Comparison of ENCODE assay signal across 2 cellular contexts in genomic region chr14:87607056-87607455, GRCh38.
DNase-seq lines count a peak whose midpoint lies in the region; ATAC-seq, FAIRE-seq and TF ChIP-seq lines count a peak whose summit lies in the region.
"Not testable (repeated sequence)": the region's sequence is repeated elsewhere in the genome, so short reads cannot be mapped to it uniquely, and the experiment has no call there.

No MANE protein-coding gene starts in this region.

- not testable (repeated sequence) for H3K9ac ChIP-seq in K562 (ENCODE audit: insufficient read depth in 1 of 2, low read depth in 2 of 2, low read length in 2 of 2); HepG2 (ENCODE audit: insufficient read depth, low read depth, low read length)

- POLR2A ChIA-PET in K562 (lab: Yijun Ruan, JAX); HepG2 (lab: Yijun Ruan, JAX): not testable (repeated sequence)

- FAIRE-seq in K562 (lab: Jason Lieb, UNC); HepG2 (lab: Jason Lieb, UNC): not testable (repeated sequence)

- not testable (repeated sequence) for H3K4me3 ChIP-seq in K562; HepG2 (replicated peaks in 1 of 3; ENCODE audit: insufficient read depth in 1 of 3, low read depth in 2 of 3, low read length in 3 of 3)

- not testable (repeated sequence) for ATAC-seq in K562, HepG2

- TF ChIP-seq CTCF in K562 (IDR thresholded peaks at IDR 0.05 in 2 of 3, conservative IDR thresholded peaks at IDR 0.05 in 1 of 3; ENCODE audit: insufficient read depth in 2 of 3, low read depth in 1 of 3, low read length in 3 of 3); HepG2 (CRISPR knock-in tag; IDR thresholded peaks at IDR 0.05): not testable (repeated sequence)

- 20% methylated on average over 1 of the region's 3 CpGs for WGBS in K562 (ENCODE audit: insufficient coverage, low coverage, missing lambda C conversion rate)
- WGBS in HepG2 (ENCODE audit: low lambda C conversion rate), result 0% methylated on average over 3 of the region's 3 CpGs

- H3K9me1 ChIP-seq in K562 (ENCODE audit: control insufficient read depth, insufficient read depth, low read length), result not testable (repeated sequence)

- CTCF ChIA-PET in K562 (lab: Yijun Ruan, JAX; ENCODE audit: low intra/inter-chr PET ratio); HepG2 (lab: Yijun Ruan, JAX; ENCODE audit: low intra/inter-chr PET ratio, low total read pairs): not testable (repeated sequence)

- BruUV-seq in K562 (replicated peaks; lab: Mats Ljungman, UMichigan); HepG2 (replicated peaks; lab: Mats Ljungman, UMichigan): not testable (repeated sequence)

- TF ChIP-seq POLR2A in K562 (conservative IDR thresholded peaks at IDR 0.05); HepG2 (IDR thresholded peaks at IDR 0.05; ENCODE audit: insufficient read depth in 1 of 2, low read depth in 2 of 2, low read length in 2 of 2): not testable (repeated sequence)

- H3K27me3 ChIP-seq in K562 (ENCODE audit: control insufficient read depth in 2 of 2, insufficient read depth in 2 of 2, low read length in 2 of 2); HepG2 (ENCODE audit: control insufficient read depth in 1 of 2, insufficient read depth in 2 of 2, low read length in 2 of 2): not testable (repeated sequence)

- not testable (repeated sequence) for H2AFZ ChIP-seq in K562 (ENCODE audit: low read depth, low read length); HepG2 (ENCODE audit: low read length)

- H3K4me1 ChIP-seq in K562 (replicated peaks in 1 of 2; ENCODE audit: control insufficient read depth in 2 of 2, insufficient read depth in 2 of 2, low read length in 2 of 2); HepG2 (ENCODE audit: insufficient read depth, low read length): not testable (repeated sequence)

- H3K36me3 ChIP-seq in K562 (ENCODE audit: control insufficient read depth, insufficient read depth, low read length); HepG2 (replicated peaks in 1 of 2; ENCODE audit: control insufficient read depth in 1 of 2, insufficient read depth in 2 of 2, low read length in 2 of 2): not testable (repeated sequence)

- not testable (repeated sequence) for TF ChIP-seq EP300 in K562 (IDR thresholded peaks at IDR 0.05; ENCODE audit: low read length); HepG2 (IDR thresholded peaks at IDR 0.05; ENCODE audit: low read depth in 2 of 2, low read length in 2 of 2); HepG2 (CRISPR knock-in tag; IDR thresholded peaks at IDR 0.05; ENCODE audit: borderline replicate concordance)

- not testable (repeated sequence) for TF ChIP-seq RAD21 in K562 (CRISPR knock-in tag; conservative IDR thresholded peaks at IDR 0.05 in 1 of 2, IDR thresholded peaks at IDR 0.05 in 1 of 2); HepG2 (CRISPR knock-in tag; IDR thresholded peaks at IDR 0.05)

- H4K20me1 ChIP-seq in K562 (replicated peaks; ENCODE audit: control insufficient read depth, insufficient read depth, low read length); HepG2 (ENCODE audit: insufficient read depth, low read length): not testable (repeated sequence)

- not testable (repeated sequence) for H3K9me3 ChIP-seq in K562 (replicated peaks; ENCODE audit: control insufficient read depth, insufficient read depth, low read depth, low read length)
- H3K9me3 ChIP-seq in HepG2 (ENCODE audit: low read length), result peaks cover 49% of the 10 kb centered on the region

- H3K27ac ChIP-seq in K562 (ENCODE audit: extremely low read depth, low read depth, low read length); HepG2 (ENCODE audit: extremely low read length, insufficient read depth, low read length): not testable (repeated sequence)

- not testable (repeated sequence) for DNase-seq in K562 (ENCODE audit: extremely low read depth in 1 of 4, low spot score in 3 of 4); HepG2 (ENCODE audit: low spot score)

- H3K4me2 ChIP-seq in K562 (ENCODE audit: insufficient read depth, low read length); HepG2 (ENCODE audit: low read depth, low read length): not testable (repeated sequence)

- H3K79me2 ChIP-seq in K562 (ENCODE audit: control insufficient read depth, insufficient read depth, low read length); HepG2 (ENCODE audit: insufficient read depth, low read length): not testable (repeated sequence)

- intact Hi-C loops in K562 (cut with micrococcal nuclease); HepG2 (cut with micrococcal nuclease; ENCODE audit: unreplicated experiment): not testable (repeated sequence)

- in situ Hi-C loops in K562 (cut with MboI); HepG2 (cut with HindIII; ENCODE audit: extremely low pct_ligation_motif_present, low pct_unique_long_range_greater_than_20kb): not testable (repeated sequence)

TF ChIP-seq in K562, 482 proteins besides CTCF, POLR2A, EP300 and RAD21:
- peak; percentile 77 for TF ChIP-seq ZNF431 (CRISPR knock-in tag; IDR thresholded peaks at IDR 0.05)

TF ChIP-seq in HepG2, 621 proteins besides CTCF, POLR2A, EP300 and RAD21:
- peak; percentile 59; the same call in 1 of the 2 replicates for TF ChIP-seq ZNF431 (CRISPR knock-in tag; IDR thresholded peaks at IDR 0.05; ENCODE audit: borderline replicate concordance, low read depth)
